In genomic region chr4:82621212-82621611, GRCh38 we compare ENCODE assay signal across 19 cellular contexts. TPM values are rescaled to one million over a fixed set of nuclear protein-coding genes. Genes with fewer than 3 reads are reported as not detected.
"Had no signal": no experiment of that assay in that cellular context is flagged by ENCODE, and none has a peak within 500 bp of the region (broad histone marks: within the 10 kb centered on the region; RNA-seq: fewer than 3 reads in every experiment).

No MANE protein-coding gene starts in this region.

- H3K27me3 ChIP-seq: hepatocyte, ovary, suprapubic skin, thyroid gland had no signal

- DNase-seq: erythroblast; foreskin keratinocyte; head of caudate nucleus; kidney; left cardiac atrium; left ventricle myocardium inferior; lower lobe of right lung; naive thymus-derived CD4-positive, alpha-beta T cell; nucleus accumbens; ovary; right cardiac atrium; stimulated activated CD4-positive, alpha-beta T cell treated with anti-CD3 and anti-CD28 coated beads, Interleukin-2, amount 100 ng/mL, for 48 hours; stimulated activated naive CD4-positive, alpha-beta T cell treated with Interleukin-2 at 50 U/mL for 16 hours; thyroid gland had no signal

- H3K4me1 ChIP-seq: foreskin keratinocyte, lower lobe of right lung, thyroid gland had no signal

- FAIRE-seq: endothelial cell of umbilical vein, kidney, urothelium cell line had no signal

- H3K9me3 ChIP-seq: left ventricle myocardium inferior, lower lobe of right lung, ovary, suprapubic skin, thyroid gland had no signal

- H3K4me3 ChIP-seq: hepatocyte, left ventricle myocardium inferior, lower lobe of right lung, ovary, smooth muscle cell, suprapubic skin, thyroid gland had no signal

- H3K36me3 ChIP-seq: left ventricle myocardium inferior, lower lobe of right lung, ovary, suprapubic skin, thyroid gland had no signal

- ATAC-seq: foreskin keratinocyte; left cardiac atrium; lower lobe of right lung; naive thymus-derived CD4-positive, alpha-beta T cell; right cardiac atrium had no signal

- H3K27ac ChIP-seq: foreskin keratinocyte, hepatocyte, left ventricle myocardium inferior, lower lobe of right lung, ovary, suprapubic skin, thyroid gland had no signal

RNA-seq across cellular contexts. Expression of gene TMEM150C, which starts 59.4 kb away (rescaled TPM):
- total RNA-seq: naive thymus-derived CD4-positive, alpha-beta T cell had no signal
